In the genomic region with DNA sequence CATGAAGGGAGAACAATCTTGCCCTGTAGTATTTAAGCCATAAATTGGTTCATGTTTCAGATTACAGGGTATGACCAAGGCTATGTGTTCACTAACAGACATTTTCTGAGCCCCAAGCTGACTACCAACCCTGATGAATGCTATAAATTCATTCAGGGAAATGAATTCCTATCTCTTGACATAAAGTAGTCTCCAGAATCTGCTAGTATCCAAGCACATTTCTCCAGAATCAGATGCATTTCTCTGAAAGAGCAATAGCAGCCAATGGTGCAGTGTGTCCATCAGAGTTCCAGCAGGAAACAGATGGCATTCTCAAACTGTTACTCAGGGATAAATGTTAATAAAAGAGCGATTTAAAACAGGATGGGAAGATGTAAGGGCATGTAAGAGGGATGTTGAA, we compare ENCODE assay signal across 28 cellular contexts.
DNase-seq lines count a peak whose midpoint lies in the region; ATAC-seq and TF ChIP-seq lines count a peak whose summit lies in the region.
"Had no signal": no experiment of that assay in that cellular context is flagged by ENCODE, and none has a peak within 500 bp of the region (broad histone marks: within the 10 kb centered on the region; RNA-seq: fewer than 3 reads in every experiment).

No MANE protein-coding gene starts in this region.

- no peak overlapping the region for H3K4me3 ChIP-seq in fibroblast of mammary gland (ENCODE audit: control insufficient read depth, low read depth, low read length)
- H3K4me3 ChIP-seq: adrenal gland, gastroesophageal sphincter, GM12878, lung had no signal

- TF ChIP-seq CTCF in fibroblast of mammary gland (conservative IDR thresholded peaks at IDR 0.05; ENCODE audit: control insufficient read depth, insufficient read depth, low read depth, low read length): no peak

- DNase-seq in GM03348 (ENCODE audit: low spot score): peak; percentile 10
- peak; percentile 14 for DNase-seq in amniotic epithelial cell (ENCODE audit: low read depth)
- peak; percentile 30 for DNase-seq in fibroblast of mammary gland (ENCODE audit: low read depth)
- DNase-seq in pulmonary artery endothelial cell (ENCODE audit: low read depth, low spot score): peak; percentile 74
- no peak for DNase-seq in DMS79 (lab: John Stamatoyannopoulos, UW)
- no peak for DNase-seq in DMS114 treated with DMSO at 0.1 percent for 48 hours (lab: John Stamatoyannopoulos, UW; ENCODE audit: unreplicated experiment)
- no peak for DNase-seq in DMS53 (lab: John Stamatoyannopoulos, UW)
- DNase-seq: activated CD4-positive, alpha-beta memory T cell treated with anti-CD3 and anti-CD28 coated beads for 36 hours; activated CD4-positive, alpha-beta T cell treated with anti-CD3 and anti-CD28 coated beads for 1 hour; activated CD8-positive, alpha-beta memory T cell treated with anti-CD3 and anti-CD28 coated beads, Interleukin-2, amount 50 U/mL, for 4 hours; activated naive CD4-positive, alpha-beta T cell treated with anti-CD3 and anti-CD28 coated beads, Interleukin-2, amount 10 ng/mL, durations not matched to agents 7 days and 5 days; adrenal gland; C1 segment of cervical spinal cord; effector memory CD8-positive, alpha-beta T cell; Kasumi-1; NCI-H1436; NCI-H2081; NCI-H2227 treated with DMSO at 0.1 percent for 48 hours; Right ventricle myocardium superior; substantia nigra had no signal

- no peak for ATAC-seq in HG03159 (IDR thresholded peaks at IDR 0.05; ENCODE audit: unreplicated experiment)
- ATAC-seq: effector memory CD8-positive, alpha-beta T cell; esophagus mucosa; gastroesophageal sphincter; GM12878; HCT116; HepG2; stimulated activated memory B cell treated with anti-CD40 and anti-IgM and Interleukin-4, amounts not matched to agents 10 μg/mL and 1 μg/mL and 100 μg/mL, for 72 hours had no signal

Comparison
In these comparisons a context has a peak if more than half of its experiments do, and no peak if none do; other contexts are left out.
1. DNase-seq: peak in GM03348 (single experiment), amniotic epithelial cell (single experiment), fibroblast of mammary gland (single experiment) and pulmonary artery endothelial cell (single experiment); none in DMS79 (single experiment), DMS114 treated with DMSO at 0.1 percent for 48 hours (single experiment) and DMS53 (single experiment).